ENCODE assay signal across 1 cellular context in genomic region chr2:237889016-237889415, GRCh38.
TF ChIP-seq lines count a peak whose summit lies in the region.

No MANE protein-coding gene starts in this region.

TF ChIP-seq in K562, 482 proteins besides CTCF, POLR2A, EP300 and RAD21:
- no peak for TF ChIP-seq ZNF408 (CRISPR knock-in tag; IDR thresholded peaks at IDR 0.05; ENCODE audit: low read depth)
- TF ChIP-seq YBX1 (IDR thresholded peaks at IDR 0.05): no peak
- 0 out of 2 replicates have a peak, but pooled peaks have one; percentile 9 for TF ChIP-seq CBFA2T2 (conservative IDR thresholded peaks at IDR 0.05)
- TF ChIP-seq CSDE1 (IDR thresholded peaks at IDR 0.05): no peak
- no peak for TF ChIP-seq HDGF (IDR thresholded peaks at IDR 0.05)
- TF ChIP-seq ATF4 (CRISPR knock-in tag; IDR thresholded peaks at IDR 0.05): no peak
TF ChIP-seq in K562: peak in this region for 1.
